9 cellular contexts compared by ENCODE assay signal in genomic region chr20:47786763-47787107, GRCh38. TPM values are rescaled to one million over a fixed set of nuclear protein-coding genes. Genes with fewer than 3 reads are reported as not detected.
DNase-seq lines count a peak whose midpoint lies in the region; ATAC-seq and TF ChIP-seq lines count a peak whose summit lies in the region.
"Had no signal": no experiment of that assay in that cellular context is flagged by ENCODE, and none has a peak within 500 bp of the region (broad histone marks: within the 10 kb centered on the region; RNA-seq: fewer than 3 reads in every experiment).

No MANE protein-coding gene starts in this region.

- peak overlapping the region; percentile 99 for H3K4me3 Mint-ChIP-seq in dendritic cell treated with granulocyte-macrophage colony-stimulating factor and Interleukin-4, amounts not matched to agents 40 ng/mL and 50 ng/mL, for 4 days

- intact Hi-C loops in heart right ventricle (cut with DNase I) = loop anchor here in 9 of 10 donors (1.0 to 10.0 kb wide), 11 partner anchors 62 to 836 kb away; no protein-coding TSS in a partner anchor
- intact Hi-C loops in right cardiac atrium (cut with DNase I) = loop anchor here in 3 of 4 donors (2.0 to 10.0 kb wide), 3 partner anchors 112 to 836 kb away; no protein-coding TSS in a partner anchor
- intact Hi-C loops in dendritic cell treated with granulocyte-macrophage colony-stimulating factor and Interleukin-4, amounts not matched to agents 40 ng/mL and 50 ng/mL, for 4 days (cut with micrococcal nuclease) = loop anchor here (1.0 to 5.0 kb wide), 2 partner anchors 59 to 835 kb away; no protein-coding TSS in a partner anchor
- intact Hi-C loops in uterus (cut with DNase I; ENCODE audit: low total_unique reads) = loop anchor here (10.0 kb wide), 3 partner anchors 112 to 838 kb away; no protein-coding TSS in a partner anchor

- DNase-seq in heart right ventricle (no peak), right cardiac atrium (no peak), uterus (no peak), NCI-H1930 (lab: John Stamatoyannopoulos, UW) (no peak), iPS-NIHi7 (ENCODE audit: extremely low spot score) (no peak)
- DNase-seq: activated CD4-positive, alpha-beta T cell treated with anti-CD3 and anti-CD28 coated beads, Interleukin-2, amount 50 U/mL, for 4 hours had no signal

- H3K27me3 ChIP-seq in heart right ventricle (peaks cover 0 to 67% (median 10%) of the 10 kb centered on the region in 7 donors), right cardiac atrium (ENCODE audit: control insufficient read depth, insufficient read depth) (no peaks in the 10 kb centered on the region), mucosa of stomach (ENCODE audit: control insufficient read depth, insufficient read depth, low read length) (no peaks in the 10 kb centered on the region), uterus (no peaks in the 10 kb centered on the region)

- TF ChIP-seq POLR2A in uterus (IDR thresholded peaks at IDR 0.05) = no peak

- peak overlapping the region in 8 of 10 donors; percentile 62 to 87 (median 85) for H3K27ac ChIP-seq in heart right ventricle
- no peak overlapping the region for H3K27ac ChIP-seq in right cardiac atrium (ENCODE audit: low read length)
- H3K27ac ChIP-seq in uterus = peak overlapping the region; percentile 88 to 97

- H3K9ac ChIP-seq in mucosa of stomach (ENCODE audit: low read length) = no peak overlapping the region

- ATAC-seq in heart right ventricle (peak in 3 of 8 donors; percentile 1 to 4 (median 2)), right cardiac atrium (no peak), GM19397 (IDR thresholded peaks at IDR 0.05; ENCODE audit: unreplicated experiment) (no peak)

- H3K36me3 Mint-ChIP-seq in dendritic cell treated with granulocyte-macrophage colony-stimulating factor and Interleukin-4, amounts not matched to agents 40 ng/mL and 50 ng/mL, for 4 days (ENCODE audit: low read depth) = peaks cover 39% of the 10 kb centered on the region

- H3K4me3 ChIP-seq in heart right ventricle (peak overlapping the region in 9 of 10 donors; percentile 43 to 75 (median 61)), right cardiac atrium (ENCODE audit: low read length) (no peak overlapping the region), mucosa of stomach (ENCODE audit: low read length) (peak overlapping the region; percentile 70), uterus (peak overlapping the region; percentile 44 to 80)

- no peaks in the 10 kb centered on the region for H3K9me3 ChIP-seq in heart right ventricle
- no peaks in the 10 kb centered on the region for H3K9me3 ChIP-seq in right cardiac atrium (ENCODE audit: control insufficient read depth, low read length)
- H3K9me3 ChIP-seq in mucosa of stomach (ENCODE audit: control insufficient read depth, low read length) = no peaks in the 10 kb centered on the region
- no peaks in the 10 kb centered on the region for H3K9me3 ChIP-seq in uterus

- TF ChIP-seq CTCF in heart right ventricle (IDR thresholded peaks at IDR 0.05) (peak in 3 of 9 donors; percentile 2 to 36 (median 21)), uterus (IDR thresholded peaks at IDR 0.05) (no peak)

- peaks cover 0 to 52% (median 22%) of the 10 kb centered on the region in 9 donors for H3K4me1 ChIP-seq in heart right ventricle
- peaks cover 3% of the 10 kb centered on the region for H3K4me1 ChIP-seq in right cardiac atrium (ENCODE audit: control insufficient read depth, insufficient read depth, low read length)
- H3K4me1 ChIP-seq in mucosa of stomach (ENCODE audit: control insufficient read depth, insufficient read depth, low read length) = peaks cover 25% of the 10 kb centered on the region
- peaks cover 0 to 9% of the 10 kb centered on the region in 2 donors for H3K4me1 ChIP-seq in uterus

- H3K9me3 Mint-ChIP-seq in dendritic cell treated with granulocyte-macrophage colony-stimulating factor and Interleukin-4, amounts not matched to agents 40 ng/mL and 50 ng/mL, for 4 days = no peaks in the 10 kb centered on the region

- peaks cover 41% of the 10 kb centered on the region for H3K4me1 Mint-ChIP-seq in dendritic cell treated with granulocyte-macrophage colony-stimulating factor and Interleukin-4, amounts not matched to agents 40 ng/mL and 50 ng/mL, for 4 days (ENCODE audit: low read depth)

- H3K27ac Mint-ChIP-seq in dendritic cell treated with granulocyte-macrophage colony-stimulating factor and Interleukin-4, amounts not matched to agents 40 ng/mL and 50 ng/mL, for 4 days = peak overlapping the region; percentile 86

- H3K27me3 Mint-ChIP-seq in dendritic cell treated with granulocyte-macrophage colony-stimulating factor and Interleukin-4, amounts not matched to agents 40 ng/mL and 50 ng/mL, for 4 days = peaks cover 31% of the 10 kb centered on the region

- 28 to 34% methylated on average over 6 of the region's 6 CpGs for WGBS in heart right ventricle, 2 donors
- 20% methylated on average over 6 of the region's 6 CpGs for WGBS in right cardiac atrium

- H3K36me3 ChIP-seq in heart right ventricle (no peaks in the 10 kb centered on the region), mucosa of stomach (ENCODE audit: control insufficient read depth, insufficient read depth, low read length) (no peaks in the 10 kb centered on the region), uterus (no peaks in the 10 kb centered on the region)

RNA-seq across cellular contexts. Expression of gene SULF2, which starts 1.5 kb away (rescaled TPM):
- total RNA-seq in heart right ventricle = 10 to 100 TPM; 16.7 to 39.9 (median 26.4) TPM
- 10 to 100 TPM; 21.0 to 40.6 TPM for polyA plus RNA-seq in heart right ventricle
- 10 to 100 TPM; 28.4 to 59.1 (median 48.4) TPM for total RNA-seq in right cardiac atrium
- polyA plus RNA-seq in right cardiac atrium = 25.4 TPM
- total RNA-seq in uterus = 100 to 1,000 TPM in 2 of 4 donors, 10 to 100 TPM in 2; 95.9 to 558 (median 213) TPM
